ENCODE assay signal across 15 cellular contexts in the genomic region with DNA sequence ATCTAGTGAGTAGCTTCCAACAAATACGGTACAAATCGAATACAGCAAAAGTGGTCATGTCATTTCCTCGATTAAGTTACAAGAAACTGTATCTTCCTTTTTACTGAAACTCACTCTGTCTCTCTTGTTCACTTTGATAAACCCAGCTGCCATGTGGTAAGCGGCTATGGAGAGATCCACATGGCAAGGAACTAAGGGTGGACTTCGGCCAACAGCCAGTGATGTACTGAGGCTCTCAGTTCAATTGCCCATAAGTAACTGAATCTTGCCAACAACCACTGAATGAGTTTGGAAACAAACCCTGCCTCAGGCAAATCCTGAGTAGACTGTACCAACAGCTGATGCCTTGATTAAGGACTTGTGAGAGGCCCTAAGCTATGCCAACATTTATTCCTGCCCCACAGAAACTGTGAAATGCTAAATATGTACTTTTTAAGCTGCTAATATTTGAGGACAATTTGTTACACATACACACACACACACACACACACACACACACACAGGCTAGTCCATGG.
DNase-seq lines count a peak whose midpoint lies in the region; ATAC-seq, FAIRE-seq and TF ChIP-seq lines count a peak whose summit lies in the region.
"Had no signal": no experiment of that assay in that cellular context is flagged by ENCODE, and none has a peak within 500 bp of the region (broad histone marks: within the 10 kb centered on the region; RNA-seq: fewer than 3 reads in every experiment).

No MANE protein-coding gene starts in this region.

- H3K27me3 ChIP-seq in testis (no peaks in the 10 kb centered on the region), adrenal gland (no peaks in the 10 kb centered on the region)

- WGBS in testis, 2 donors: 87 to 93% methylated on average over 5 of the region's 5 CpGs
- WGBS in adrenal gland, 4 donors: 87 to 93% (median 89%) methylated on average over 5 of the region's 5 CpGs

- peak; percentile 1 for DNase-seq in M059J (ENCODE audit: low read depth)
- DNase-seq in astrocyte of the spinal cord (ENCODE audit: low read depth, low spot score): peak; percentile 20
- DNase-seq in foreskin melanocyte: peak; percentile 18
- DNase-seq in testis: no peak
- no peak for DNase-seq in GM19239 (ENCODE audit: insufficient read length, low spot score)
- DNase-seq in adrenal gland: no peak
- DNase-seq: ACHN; CD4-positive, alpha-beta T cell; GF-D8; IMR-90; KBM-7 had no signal

- no peak overlapping the region for H3K27ac ChIP-seq in testis
- no peak overlapping the region for H3K27ac ChIP-seq in adrenal gland

- no peak for FAIRE-seq in GM19239 (lab: Jason Lieb, UNC)
- FAIRE-seq: GM18507, H1 had no signal

- H3K9me3 ChIP-seq in testis (no peaks in the 10 kb centered on the region), adrenal gland (replicated peaks in 1 of 3) (no peaks in the 10 kb centered on the region)
- H3K9me3 ChIP-seq: HAP-1 had no signal

- H3K36me3 ChIP-seq in testis (ENCODE audit: low read depth, missing control alignments) (no peaks in the 10 kb centered on the region), adrenal gland (replicated peaks in 1 of 2) (no peaks in the 10 kb centered on the region)
- H3K36me3 ChIP-seq: HAP-1 had no signal

- H3K4me1 ChIP-seq in testis: no peaks in the 10 kb centered on the region
- H3K4me1 ChIP-seq in adrenal gland (replicated peaks in 1 of 2): no peaks in the 10 kb centered on the region
- H3K4me1 ChIP-seq: HAP-1 had no signal

- intact Hi-C loops in testis (cut with DNase I; ENCODE audit: low total_unique reads) (no loop called here), adrenal gland (cut with DNase I) (no loop called here)

- TF ChIP-seq POLR2A in testis (IDR thresholded peaks at IDR 0.05): no peak
- TF ChIP-seq POLR2A in adrenal gland (IDR thresholded peaks at IDR 0.05): no peak

- TF ChIP-seq CTCF in astrocyte of the spinal cord (IDR thresholded peaks at IDR 0.05; ENCODE audit: low read depth, low read length) (no peak), testis (IDR thresholded peaks at IDR 0.05) (no peak), adrenal gland (IDR thresholded peaks at IDR 0.05) (no peak)

- in situ Hi-C loops in astrocyte of the spinal cord (cut with HindIII; ENCODE audit: low sequenced_read_pairs): no loop called here

- no peak overlapping the region for H3K4me3 ChIP-seq in astrocyte of the spinal cord (ENCODE audit: low read depth, low read length)
- no peak overlapping the region for H3K4me3 ChIP-seq in testis
- no peak overlapping the region for H3K4me3 ChIP-seq in adrenal gland
- H3K4me3 ChIP-seq: HAP-1 had no signal

- no peak for ATAC-seq in GM18867 (IDR thresholded peaks at IDR 0.05; ENCODE audit: unreplicated experiment)

Comparison
In these comparisons a context has a peak if more than half of its experiments do, and no peak if none do; other contexts are left out.
1. DNase-seq: peak in M059J (single experiment), astrocyte of the spinal cord (single experiment) and foreskin melanocyte (single experiment); none in testis (single experiment), GM19239 (single experiment) and adrenal gland (0 of 7).